Comparison of ENCODE assay signal across 3 cellular contexts in genomic region chr20:33687370-33687915, GRCh38.
TF ChIP-seq lines count a peak whose summit lies in the region.

No MANE protein-coding gene starts in this region.

TF ChIP-seq in SK-N-SH, 30 proteins besides CTCF, POLR2A, EP300 and RAD21:
- TF ChIP-seq RCOR1 (IDR thresholded peaks at IDR 0.05; ENCODE audit: low read length): no peak
- TF ChIP-seq USF2 (IDR thresholded peaks at IDR 0.05; ENCODE audit: borderline replicate concordance, low read depth, low read length): no peak
- no peak for TF ChIP-seq SIN3A (IDR thresholded peaks at IDR 0.05; ENCODE audit: borderline replicate concordance, low read depth, low read length)
- TF ChIP-seq MXI1 (IDR thresholded peaks at IDR 0.05; ENCODE audit: low read depth, low read length): no peak
- no peak for TF ChIP-seq USF1 (IDR thresholded peaks at IDR 0.05; ENCODE audit: borderline replicate concordance, low read depth)

TF ChIP-seq in SK-N-SH treated with all-trans-retinoic acid at 6 μM for 48 hours, 23 proteins besides CTCF, POLR2A, EP300 and RAD21:
- TF ChIP-seq GLIS3 (CRISPR knock-in tag; IDR thresholded peaks at IDR 0.05) (no peak), ESRRG (CRISPR knock-in tag; IDR thresholded peaks at IDR 0.05) (no peak), RARB (CRISPR knock-in tag; IDR thresholded peaks at IDR 0.05) (no peak), ZC3H10 (CRISPR knock-in tag; IDR thresholded peaks at IDR 0.05) (no peak), PATZ1 (CRISPR knock-in tag; IDR thresholded peaks at IDR 0.05; ENCODE audit: borderline replicate concordance) (no peak)

TF ChIP-seq in GM12878, 131 proteins besides CTCF, POLR2A, EP300 and RAD21:
- TF ChIP-seq TBL1XR1 (IDR thresholded peaks at IDR 0.05; ENCODE audit: low read depth, low read length) (no peak), BRCA1 (IDR thresholded peaks at IDR 0.05; ENCODE audit: low read depth, low read length) (no peak), BMI1 (IDR thresholded peaks at IDR 0.05; ENCODE audit: borderline replicate concordance) (no peak), SPI1 (IDR thresholded peaks at IDR 0.05; ENCODE audit: borderline replicate concordance, insufficient read depth, low read depth, low read length) (peak; percentile 71), IRF3 (IDR thresholded peaks at IDR 0.05) (no peak), RELB (IDR thresholded peaks at IDR 0.05; ENCODE audit: low read depth) (no peak), NR2F1 (conservative IDR thresholded peaks at IDR 0.05) (no peak), PKNOX1 (IDR thresholded peaks at IDR 0.05) (peak; percentile 34; the same call in 1 of the 2 replicates), USF1 (IDR thresholded peaks at IDR 0.05; ENCODE audit: borderline replicate concordance, extremely low read length, insufficient read depth, low read depth, low read length) (no peak), EGR1 (IDR thresholded peaks at IDR 0.05; ENCODE audit: borderline replicate concordance in 1 of 2, low read depth in 2 of 2, low read length in 2 of 2) (no peak), SMAD5 (IDR thresholded peaks at IDR 0.05; ENCODE audit: low read depth) (no peak), POLR2AphosphoS2 (IDR thresholded peaks at IDR 0.05; ENCODE audit: low read depth, low read length) (no peak)
